Comparison of ENCODE assay signal across 1 cellular context in genomic region chr6:108651287-108651686, GRCh38.
TF ChIP-seq lines count a peak whose summit lies in the region.

No MANE protein-coding gene starts in this region.

TF ChIP-seq in GM12878, 131 proteins besides CTCF, POLR2A, EP300 and RAD21:
- TF ChIP-seq ESRRA (IDR thresholded peaks at IDR 0.05; ENCODE audit: low read length) (no peak), ZNF622 (IDR thresholded peaks at IDR 0.05) (no peak), POU2F2 (IDR thresholded peaks at IDR 0.05; ENCODE audit: borderline replicate concordance, low read depth, low read length) (no peak), WRNIP1 (IDR thresholded peaks at IDR 0.05; ENCODE audit: borderline replicate concordance, low read depth, low read length) (no peak), BCL3 (IDR thresholded peaks at IDR 0.05; ENCODE audit: borderline replicate concordance, insufficient read depth, low read depth, low read length, poor library complexity, severe bottlenecking) (no peak), ETV6 (conservative IDR thresholded peaks at IDR 0.05 in 1 of 2, IDR thresholded peaks at IDR 0.05 in 1 of 2; ENCODE audit: borderline replicate concordance in 1 of 2, low read depth in 1 of 2) (no peak), NRF1 (conservative IDR thresholded peaks at IDR 0.05; ENCODE audit: low read depth, low read length) (no peak), LARP7 (IDR thresholded peaks at IDR 0.05) (no peak), CHD1 (IDR thresholded peaks at IDR 0.05; ENCODE audit: low read depth, low read length) (no peak), NR2F1 (conservative IDR thresholded peaks at IDR 0.05) (no peak), TAF1 (IDR thresholded peaks at IDR 0.05; ENCODE audit: borderline replicate concordance, low read depth, low read length) (no peak)
